28 cellular contexts compared by ENCODE assay signal in genomic region chr6:104239971-104240370, GRCh38.
"Had no signal": no experiment of that assay in that cellular context is flagged by ENCODE, and none has a peak within 500 bp of the region (broad histone marks: within the 10 kb centered on the region; RNA-seq: fewer than 3 reads in every experiment).

No MANE protein-coding gene starts in this region.

- H3K27me3 ChIP-seq: colonic mucosa, dorsolateral prefrontal cortex, esophagus muscularis mucosa, esophagus squamous epithelium, foreskin keratinocyte, gastrocnemius medialis, gastroesophageal sphincter, heart left ventricle, heart right ventricle had no signal

- H3K36me3 ChIP-seq: colonic mucosa, esophagus muscularis mucosa, esophagus squamous epithelium, gastrocnemius medialis, gastroesophageal sphincter, heart left ventricle, heart right ventricle had no signal

- H3K4me1 ChIP-seq: colonic mucosa, esophagus muscularis mucosa, esophagus squamous epithelium, foreskin keratinocyte, gastrocnemius medialis, gastroesophageal sphincter, heart left ventricle, heart right ventricle had no signal

- H3K27me3 Mint-ChIP-seq: dendritic cell treated with granulocyte-macrophage colony-stimulating factor and Interleukin-4, amounts not matched to agents 40 ng/mL and 50 ng/mL, for 4 days; effector memory CD8-positive, alpha-beta T cell had no signal

- DNase-seq: colonic mucosa; cortex of kidney; dermis blood vessel endothelial cell; dorsolateral prefrontal cortex; effector CD4-positive, alpha-beta T cell; effector CD8-positive, alpha-beta T cell; effector memory CD4-positive, alpha-beta T cell; effector memory CD8-positive, alpha-beta T cell; endodermal cell; erythroblast; esophagus squamous epithelium; foreskin fibroblast; foreskin melanocyte; gastrocnemius medialis; glutamatergic neuron; head of caudate nucleus; heart left ventricle; heart right ventricle had no signal

- H3K27ac ChIP-seq: colonic mucosa, coronary artery, dorsolateral prefrontal cortex, epithelial cell of prostate, esophagus muscularis mucosa, esophagus squamous epithelium, foreskin keratinocyte, gastrocnemius medialis, gastroesophageal sphincter, heart left ventricle, heart right ventricle had no signal

- H3K4me3 ChIP-seq: colonic mucosa, coronary artery, dorsolateral prefrontal cortex, esophagus muscularis mucosa, esophagus squamous epithelium, gastrocnemius medialis, gastroesophageal sphincter, heart left ventricle, heart right ventricle had no signal

- H3K27ac Mint-ChIP-seq: dendritic cell treated with granulocyte-macrophage colony-stimulating factor and Interleukin-4, amounts not matched to agents 40 ng/mL and 50 ng/mL, for 4 days; effector memory CD8-positive, alpha-beta T cell; endodermal cell had no signal

- H3K9me3 Mint-ChIP-seq: dendritic cell treated with granulocyte-macrophage colony-stimulating factor and Interleukin-4, amounts not matched to agents 40 ng/mL and 50 ng/mL, for 4 days; endodermal cell had no signal

- FAIRE-seq: colon, endometrium, endothelial cell of umbilical vein, frontal cortex had no signal

- H3K9me3 ChIP-seq: colonic mucosa, esophagus muscularis mucosa, esophagus squamous epithelium, gastrocnemius medialis, gastroesophageal sphincter had no signal

- H3K4me3 Mint-ChIP-seq: dendritic cell treated with granulocyte-macrophage colony-stimulating factor and Interleukin-4, amounts not matched to agents 40 ng/mL and 50 ng/mL, for 4 days; effector memory CD8-positive, alpha-beta T cell; endodermal cell had no signal
